8 cellular contexts compared by ENCODE assay signal in the genomic region with DNA sequence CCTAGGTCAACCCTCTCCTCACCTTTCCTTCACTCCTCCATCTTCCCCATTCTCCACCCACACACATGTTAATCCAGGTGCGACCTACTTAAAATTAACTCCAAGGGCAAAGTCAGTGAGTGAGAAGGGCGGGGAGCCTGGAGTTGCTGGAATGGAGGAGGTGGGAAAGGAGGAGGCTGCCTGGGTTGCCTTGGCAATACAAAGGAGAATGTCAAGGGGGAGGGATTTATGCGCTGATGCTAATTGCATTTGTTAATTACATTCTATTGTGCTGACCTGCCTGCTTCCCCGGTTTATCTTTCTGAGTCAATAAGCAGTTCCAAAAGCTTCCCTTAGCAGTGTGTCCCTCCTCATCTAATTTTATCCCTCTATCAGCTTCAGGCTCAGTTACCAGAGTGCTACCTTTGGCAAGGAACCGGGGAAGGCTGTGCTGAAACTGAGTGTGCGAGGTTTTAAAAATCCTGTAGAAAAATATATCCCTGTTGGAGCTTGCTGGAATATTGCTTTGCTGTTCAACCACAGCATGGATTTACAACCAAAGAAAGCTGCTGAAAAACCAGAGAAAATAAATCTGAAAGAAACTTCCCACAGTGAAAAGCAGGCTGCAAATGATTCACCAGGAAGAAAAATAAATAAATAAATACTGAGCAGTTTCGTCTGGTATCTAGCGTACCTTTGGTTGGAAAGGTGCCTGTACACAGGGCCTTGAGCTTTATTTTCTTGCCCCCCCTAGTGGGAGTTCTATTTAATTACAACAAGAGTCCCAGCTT.
DNase-seq lines count a peak whose midpoint lies in the region; ATAC-seq, FAIRE-seq and TF ChIP-seq lines count a peak whose summit lies in the region.

No MANE protein-coding gene starts in this region.

- no peak overlapping the region for H3K9ac ChIP-seq in MM.1S (ENCODE audit: low read length)
- peak overlapping the region; percentile 67 for H3K9ac ChIP-seq in endocrine pancreas (ENCODE audit: control insufficient read depth, insufficient read depth, low read length)

- no peaks in the 10 kb centered on the region for H3K79me2 ChIP-seq in MM.1S (ENCODE audit: low read length)

- DNase-seq in MM.1S (peak; percentile 80), RCC 7860 (ENCODE audit: low spot score) (peak; percentile 68), medulla oblongata (ENCODE audit: extremely low spot score) (peak; percentile 81)
- no peak for DNase-seq in effector memory CD4-positive, alpha-beta T cell

- H3K9me3 ChIP-seq in MM.1S (replicated peaks; ENCODE audit: insufficient read depth, low read length): no peaks in the 10 kb centered on the region
- H3K9me3 ChIP-seq in endocrine pancreas (ENCODE audit: control insufficient read depth, low read length): no peaks in the 10 kb centered on the region
- H3K9me3 ChIP-seq in effector memory CD4-positive, alpha-beta T cell (ENCODE audit: control insufficient read depth, low read length): no peaks in the 10 kb centered on the region

- ATAC-seq in HG02642 (IDR thresholded peaks at IDR 0.05; ENCODE audit: poor library complexity, unreplicated experiment): peak; percentile 91

- no peaks in the 10 kb centered on the region for H3K9me2 ChIP-seq in MM.1S (replicated peaks; ENCODE audit: insufficient read depth, low read length)

- peak overlapping the region; percentile 27 for H3K4me2 ChIP-seq in MM.1S (ENCODE audit: low read depth, low read length)

- no peak overlapping the region for H3K27ac ChIP-seq in MM.1S (ENCODE audit: low read length)
- H3K27ac ChIP-seq in effector memory CD4-positive, alpha-beta T cell (ENCODE audit: insufficient read depth, low read length, poor library complexity, severe bottlenecking): no peak overlapping the region

- no peaks in the 10 kb centered on the region for H3K4me1 ChIP-seq in MM.1S (ENCODE audit: low read length)
- H3K4me1 ChIP-seq in endocrine pancreas (ENCODE audit: control insufficient read depth, insufficient read depth, low read length): no peaks in the 10 kb centered on the region
- H3K4me1 ChIP-seq in effector memory CD4-positive, alpha-beta T cell (ENCODE audit: control insufficient read depth, insufficient read depth, low read length, poor library complexity, severe bottlenecking): no peaks in the 10 kb centered on the region

- H4K20me1 ChIP-seq in MM.1S (ENCODE audit: insufficient read depth, low read length): no peaks in the 10 kb centered on the region

- TF ChIP-seq CTCF in GM12874 (IDR thresholded peaks at IDR 0.05; ENCODE audit: insufficient read depth, low read depth, low read length) (peak; percentile 38; the same call in 1 of the 2 replicates), MM.1S (IDR thresholded peaks at IDR 0.05; ENCODE audit: low read length) (peak; percentile 66)

- H3F3A ChIP-seq in MM.1S (ENCODE audit: insufficient read depth, low read length): no peaks in the 10 kb centered on the region

- H3K36me3 ChIP-seq in MM.1S (replicated peaks; ENCODE audit: insufficient read depth, low read length) (no peaks in the 10 kb centered on the region), endocrine pancreas (ENCODE audit: control insufficient read depth, insufficient read depth, low read length) (no peaks in the 10 kb centered on the region)
- H3K36me3 ChIP-seq in effector memory CD4-positive, alpha-beta T cell (ENCODE audit: control insufficient read depth, insufficient read depth, low read length): no peaks in the 10 kb centered on the region

- peak; percentile 99 for FAIRE-seq in A204.1 (lab: Jason Lieb, UNC)
- FAIRE-seq in RCC 7860 (lab: Jason Lieb, UNC): peak; percentile 82

- H2AFZ ChIP-seq in MM.1S (ENCODE audit: low read length): peak overlapping the region; percentile 69

- H3K27me3 ChIP-seq in MM.1S (replicated peaks; ENCODE audit: insufficient read depth, low read length) (no peaks in the 10 kb centered on the region), endocrine pancreas (ENCODE audit: control insufficient read depth, insufficient read depth, low read length) (no peaks in the 10 kb centered on the region)
- no peaks in the 10 kb centered on the region for H3K27me3 ChIP-seq in effector memory CD4-positive, alpha-beta T cell (replicated peaks; ENCODE audit: control insufficient read depth, insufficient read depth, low read length, poor library complexity, severe bottlenecking)

- H3K4me3 ChIP-seq in MM.1S (ENCODE audit: low read length) (no peak overlapping the region), endocrine pancreas (ENCODE audit: control insufficient read depth, insufficient read depth, low read length) (peak overlapping the region; percentile 87)
- H3K4me3 ChIP-seq in effector memory CD4-positive, alpha-beta T cell (ENCODE audit: insufficient read depth, low read depth, low read length, poor library complexity, severe bottlenecking): no peak overlapping the region

Comparison
In these comparisons a context has a peak if more than half of its experiments do, and no peak if none do; other contexts are left out.
1. DNase-seq: peak in MM.1S (single experiment), RCC 7860 (single experiment) and medulla oblongata (single experiment); none in effector memory CD4-positive, alpha-beta T cell (0 of 3).